In genomic region chr21:35508389-35508888, GRCh38 we compare ENCODE assay signal across 8 cellular contexts.
A peak's percentile ranks its signal among the peaks of the same experiment; 100 is the strongest.
DNase-seq lines count a peak whose midpoint lies in the region; ATAC-seq and TF ChIP-seq lines count a peak whose summit lies in the region.

No MANE protein-coding gene starts in this region.

- TF ChIP-seq EP300 in sigmoid colon (IDR thresholded peaks at IDR 0.05) = no peak

- no peaks in the 10 kb centered on the region for H3K9me3 Mint-ChIP-seq in activated CD4-positive, alpha-beta T cell treated with anti-CD3 and anti-CD28 coated beads, Interleukin-2, amount 10 ng/mL, durations not matched to agents 24 days and 14 days

- intact Hi-C loops in activated CD4-positive, alpha-beta T cell treated with anti-CD3 and anti-CD28 coated beads, Interleukin-2, amount 10 ng/mL, durations not matched to agents 24 days and 14 days (cut with micrococcal nuclease) = no loop called here
- intact Hi-C loops in head of caudate nucleus (cut with DNase I) = no loop called here
- intact Hi-C loops in sigmoid colon (cut with DNase I) = no loop called here

- H3K27me3 ChIP-seq in sigmoid colon = peaks cover 0 to 6% (median 0%) of the 10 kb centered on the region in 3 donors

- no peak for TF ChIP-seq POLR2A in sigmoid colon (IDR thresholded peaks at IDR 0.05)

- H3K36me3 Mint-ChIP-seq in activated CD4-positive, alpha-beta T cell treated with anti-CD3 and anti-CD28 coated beads, Interleukin-2, amount 10 ng/mL, durations not matched to agents 24 days and 14 days (ENCODE audit: low read depth) = no peaks in the 10 kb centered on the region

- ATAC-seq in GM21390 (IDR thresholded peaks at IDR 0.05; ENCODE audit: unreplicated experiment) = no peak

- no peaks in the 10 kb centered on the region for H3K36me3 ChIP-seq in sigmoid colon

- H3K4me3 Mint-ChIP-seq in activated CD4-positive, alpha-beta T cell treated with anti-CD3 and anti-CD28 coated beads, Interleukin-2, amount 10 ng/mL, durations not matched to agents 24 days and 14 days = no peak overlapping the region

- H3K4me3 ChIP-seq in sigmoid colon = no peak overlapping the region

- no peaks in the 10 kb centered on the region for H3K9me3 ChIP-seq in sigmoid colon

- WGBS in sigmoid colon, 2 donors = 49 to 55% methylated on average over 6 of the region's 6 CpGs

- no peak overlapping the region for H3K27ac Mint-ChIP-seq in activated CD4-positive, alpha-beta T cell treated with anti-CD3 and anti-CD28 coated beads, Interleukin-2, amount 10 ng/mL, durations not matched to agents 24 days and 14 days

- TF ChIP-seq CTCF in sigmoid colon (IDR thresholded peaks at IDR 0.05) = no peak

- no peak overlapping the region for H3K27ac ChIP-seq in sigmoid colon

- H3K27me3 Mint-ChIP-seq in activated CD4-positive, alpha-beta T cell treated with anti-CD3 and anti-CD28 coated beads, Interleukin-2, amount 10 ng/mL, durations not matched to agents 24 days and 14 days = no peaks in the 10 kb centered on the region

- H3K4me1 ChIP-seq in sigmoid colon = peaks cover 0 to 18% (median 14%) of the 10 kb centered on the region in 4 donors

- peak; percentile 22 for DNase-seq in activated CD4-positive, alpha-beta T cell treated with anti-CD3 and anti-CD28 coated beads for 48 hours
- DNase-seq in activated CD4-positive, alpha-beta T cell treated with anti-CD3 and anti-CD28 coated beads, Interleukin-2, amount 10 ng/mL, durations not matched to agents 24 days and 14 days = no peak
- DNase-seq in RPMI8226 = peak; percentile 34
- DNase-seq in head of caudate nucleus = peak in 35 of 42 donors; percentile 13 to 70 (median 43)
- peak; percentile 79 for DNase-seq in sigmoid colon
- no peak for DNase-seq in effector CD8-positive, alpha-beta T cell (lab: John Stamatoyannopoulos, UW)
- no peak for DNase-seq in activated CD4-positive, alpha-beta T cell treated with anti-CD3 and anti-CD28 coated beads for 4 hours

- H3K4me1 Mint-ChIP-seq in activated CD4-positive, alpha-beta T cell treated with anti-CD3 and anti-CD28 coated beads, Interleukin-2, amount 10 ng/mL, durations not matched to agents 24 days and 14 days = peaks cover 49% of the 10 kb centered on the region

Comparison
In these comparisons a context has a peak if more than half of its experiments do, and no peak if none do; other contexts are left out.
1. DNase-seq: peak in activated CD4-positive, alpha-beta T cell treated with anti-CD3 and anti-CD28 coated beads for 48 hours (single experiment), RPMI8226 (single experiment), head of caudate nucleus (35 of 42) and sigmoid colon (single experiment); none in activated CD4-positive, alpha-beta T cell treated with anti-CD3 and anti-CD28 coated beads, Interleukin-2, amount 10 ng/mL, durations not matched to agents 24 days and 14 days (single experiment), effector CD8-positive, alpha-beta T cell (single experiment) and activated CD4-positive, alpha-beta T cell treated with anti-CD3 and anti-CD28 coated beads for 4 hours (0 of 2).